Comparison of ENCODE assay signal across 8 cellular contexts in genomic region chr17:41777157-41777578, GRCh38. TPM values are rescaled to one million over a fixed set of nuclear protein-coding genes. Genes with fewer than 3 reads are reported as not detected.
A peak's percentile ranks its signal among the peaks of the same experiment; 100 is the strongest.
DNase-seq lines count a peak whose midpoint lies in the region; ATAC-seq and TF ChIP-seq lines count a peak whose summit lies in the region.

No MANE protein-coding gene starts in this region.

- peaks cover 82% of the 10 kb centered on the region for H4K20me1 ChIP-seq in neural progenitor cell (ENCODE audit: low read depth)

- DNase-seq in AG08395 (ENCODE audit: low spot score) (peak; percentile 27), Peyer's patch (peak in 1 of 3 donors; percentile 68), fibroblast of pulmonary artery (ENCODE audit: low read depth) (no peak), neural progenitor cell (ENCODE audit: low spot score) (peak; percentile 60), NOMO-1 treated with dmso at 0.1 percent for 144 hours (lab: John Stamatoyannopoulos, UW; ENCODE audit: unreplicated experiment) (no peak), NCI-H2029 (lab: John Stamatoyannopoulos, UW) (no peak), medulla oblongata (ENCODE audit: extremely low spot score) (no peak)

- no peak overlapping the region for H3K9ac ChIP-seq in neural progenitor cell

- H3K27ac Mint-ChIP-seq in neural progenitor cell = no peak overlapping the region

- H3K4me3 ChIP-seq in Peyer's patch (peak overlapping the region in 1 of 4 donors; percentile 28), fibroblast of pulmonary artery (replicated peaks; ENCODE audit: low read depth, low read length) (no peak overlapping the region), neural progenitor cell (no peak overlapping the region)

- peaks cover 0 to 90% (median 30%) of the 10 kb centered on the region in 4 donors for H3K4me1 ChIP-seq in Peyer's patch
- H3K4me1 ChIP-seq in neural progenitor cell = peaks cover 58% of the 10 kb centered on the region

- H3K27me3 Mint-ChIP-seq in neural progenitor cell (ENCODE audit: insufficient read depth, low read depth) = peaks cover 6% of the 10 kb centered on the region

- no peak for ATAC-seq in GM19467 (IDR thresholded peaks at IDR 0.05; ENCODE audit: unreplicated experiment)

- H3K27ac ChIP-seq in Peyer's patch (peak overlapping the region; percentile 64 to 97 (median 76)), neural progenitor cell (peak overlapping the region; percentile 83)

- H3K36me3 Mint-ChIP-seq in neural progenitor cell = no peaks in the 10 kb centered on the region

- peaks cover 89% of the 10 kb centered on the region for H3K79me2 ChIP-seq in neural progenitor cell (ENCODE audit: low read depth)

- H3K4me1 Mint-ChIP-seq in neural progenitor cell = peaks cover 52% of the 10 kb centered on the region

- H3K9me3 ChIP-seq in Peyer's patch = no peaks in the 10 kb centered on the region
- no peaks in the 10 kb centered on the region for H3K9me3 ChIP-seq in neural progenitor cell (ENCODE audit: low read depth)

- H2AFZ ChIP-seq in neural progenitor cell (replicated peaks) = no peak overlapping the region

- no peaks in the 10 kb centered on the region for H3K9me3 Mint-ChIP-seq in neural progenitor cell

- peak in 3 of 6 experiments; percentile 48 to 62 (median 58) for TF ChIP-seq CTCF in Peyer's patch (IDR thresholded peaks at IDR 0.05)
- peak; percentile 47 for TF ChIP-seq CTCF in fibroblast of pulmonary artery (IDR thresholded peaks at IDR 0.05; ENCODE audit: low read length, missing control alignments)
- TF ChIP-seq CTCF in neural progenitor cell (IDR thresholded peaks at IDR 0.05) = no peak

- H3K36me3 ChIP-seq in Peyer's patch (peaks cover 0 to 7% (median 0%) of the 10 kb centered on the region in 3 donors), neural progenitor cell (no peaks in the 10 kb centered on the region)

- no peak overlapping the region for H3K4me3 Mint-ChIP-seq in neural progenitor cell

- peaks cover 48% of the 10 kb centered on the region for H3F3A ChIP-seq in neural progenitor cell (ENCODE audit: low read depth)

- peak overlapping the region; percentile 40 for H3K4me2 ChIP-seq in neural progenitor cell

- TF ChIP-seq POLR2A in Peyer's patch (IDR thresholded peaks at IDR 0.05) = no peak

- no peaks in the 10 kb centered on the region for H3K27me3 ChIP-seq in Peyer's patch
- H3K27me3 ChIP-seq in neural progenitor cell = no peaks in the 10 kb centered on the region

RNA-seq across cellular contexts. Expression of gene JUP, which starts 9.3 kb away (rescaled TPM):
- total RNA-seq in Peyer's patch (100 to 1,000 TPM; 229 to 585 (median 505) TPM), neural progenitor cell (ENCODE audit: low replicate concordance) (28.5 and 91.8 TPM in 2 replicates)

RNA-seq across cellular contexts. Expression of gene P3H4, which starts 34.6 kb away (rescaled TPM):
- total RNA-seq in Peyer's patch (10 to 100 TPM in 3 of 4 donors, 1 to 10 TPM in 1; 9.5 to 23.1 (median 18.0) TPM), neural progenitor cell (ENCODE audit: low replicate concordance) (18.7 and 48.5 TPM in 2 replicates)

RNA-seq across cellular contexts. Expression of gene FKBP10, which starts 35.6 kb away (rescaled TPM):
- total RNA-seq in Peyer's patch (100 to 1,000 TPM in 1 of 4 donors, 10 to 100 TPM in 2, 1 to 10 TPM in 1; 7.2 to 130 (median 11.2) TPM), neural progenitor cell (ENCODE audit: low replicate concordance) (108 and 231 TPM in 2 replicates)

RNA-seq across cellular contexts. Expression of gene HAP1, which starts 42.7 kb away (rescaled TPM):
- total RNA-seq in Peyer's patch = 1 to 10 TPM in 1 of 4 donors, under 1 TPM in 1, not detected in 2; 0.94 to 5.0 TPM
- 0.45 and 1.7 TPM in 2 replicates for total RNA-seq in neural progenitor cell (ENCODE audit: low replicate concordance)

RNA-seq across cellular contexts. Expression of gene NT5C3B, which starts 58.9 kb away (rescaled TPM):
- total RNA-seq in Peyer's patch = 10 to 100 TPM in 3 of 4 donors, 1 to 10 TPM in 1; 5.8 to 40.4 (median 20.1) TPM
- total RNA-seq in neural progenitor cell (ENCODE audit: low replicate concordance) = 99.5 and 106 TPM in 2 replicates

Comparison
In these comparisons a context has a peak if more than half of its experiments do, and no peak if none do; other contexts are left out.
1. DNase-seq: peak in AG08395 (single experiment) and neural progenitor cell (single experiment); none in fibroblast of pulmonary artery (single experiment), NOMO-1 treated with dmso at 0.1 percent for 144 hours (single experiment), NCI-H2029 (single experiment) and medulla oblongata (single experiment).